In the genomic region with DNA sequence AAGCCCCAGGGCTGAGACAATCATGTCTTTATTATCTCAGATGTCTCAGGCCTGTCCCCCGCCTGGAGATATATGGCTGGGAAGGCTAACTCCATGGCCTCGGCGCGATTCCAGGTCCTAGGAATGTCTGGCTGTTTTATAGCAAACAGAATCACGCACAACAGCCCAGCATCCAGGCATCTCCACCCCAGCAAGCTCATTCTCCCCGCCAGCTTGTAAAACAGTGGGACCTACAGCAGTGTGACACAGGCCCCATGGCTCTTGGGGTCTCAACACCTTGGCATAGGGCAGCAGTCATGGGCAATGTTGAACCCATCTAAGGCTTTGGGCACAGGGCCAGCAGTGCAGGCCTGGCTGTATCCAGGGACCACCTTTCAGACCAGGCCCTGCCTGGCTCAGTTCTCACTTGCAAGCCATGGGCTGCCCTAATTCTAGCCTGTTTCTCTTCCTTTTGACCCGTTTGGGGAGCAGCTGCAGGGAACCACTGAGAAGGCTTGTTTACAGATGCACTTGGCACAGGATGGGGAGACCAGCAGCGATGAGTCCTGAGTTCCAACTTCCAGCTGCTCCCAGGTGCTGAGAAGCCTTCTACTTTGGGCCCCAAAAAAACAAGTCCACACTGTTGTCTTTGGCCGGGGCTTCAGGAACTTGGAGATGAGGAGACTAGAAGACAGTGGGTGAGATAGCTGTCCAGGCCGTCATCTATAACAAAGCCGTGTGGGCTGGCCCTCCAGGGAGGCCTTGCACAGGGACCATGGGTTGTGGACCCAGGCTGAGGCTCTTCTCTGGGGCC, we compare ENCODE assay signal across 10 cellular contexts. TPM values are rescaled to one million over a fixed set of nuclear protein-coding genes. Genes with fewer than 3 reads are reported as not detected.
DNase-seq lines count a peak whose midpoint lies in the region; ATAC-seq and TF ChIP-seq lines count a peak whose summit lies in the region.
"Had no signal": no experiment of that assay in that cellular context is flagged by ENCODE, and none has a peak within 500 bp of the region (broad histone marks: within the 10 kb centered on the region; RNA-seq: fewer than 3 reads in every experiment).

No MANE protein-coding gene starts in this region.

- dilution Hi-C loops in mammary epithelial cell (cut with HindIII; ENCODE audit: low sequenced_read_pairs), result loop anchor here (5.0 kb wide), 1 partner anchor 309 kb away; no protein-coding TSS in a partner anchor

- no peaks in the 10 kb centered on the region for H3K27me3 Mint-ChIP-seq in MCF 10A (ENCODE audit: insufficient read depth, unreplicated experiment)
- H3K27me3 Mint-ChIP-seq in activated naive CD8-positive, alpha-beta T cell treated with anti-CD3 and anti-CD28 coated beads for 36 hours, result no peaks in the 10 kb centered on the region

- H3K4me3 ChIP-seq in mammary epithelial cell (replicated peaks in 1 of 3; ENCODE audit: insufficient read depth in 1 of 3, low read depth in 2 of 3, low read length in 3 of 3), result no peak overlapping the region
- H3K4me3 ChIP-seq in testis, result no peak overlapping the region
- H3K4me3 ChIP-seq: cardiac muscle cell, Peyer's patch had no signal

- no peak for TF ChIP-seq POLR2A in testis (IDR thresholded peaks at IDR 0.05)

- H3K4me2 ChIP-seq in mammary epithelial cell (ENCODE audit: insufficient read depth, low read depth, low read length), result no peak overlapping the region

- H4K20me1 ChIP-seq in mammary epithelial cell (ENCODE audit: insufficient read depth, low read length), result no peaks in the 10 kb centered on the region

- H3K79me2 ChIP-seq in mammary epithelial cell (ENCODE audit: insufficient read depth, low read length), result peaks cover 90% of the 10 kb centered on the region

- 36% methylated on average over 10 of the region's 11 CpGs for WGBS in mammary epithelial cell (ENCODE audit: low coverage, missing lambda C conversion rate)
- WGBS in testis, 2 donors, result 35 to 38% methylated on average over 9 to 11 of the region's 11 CpGs

- TF ChIP-seq CTCF in MCF 10A (IDR thresholded peaks at IDR 0.05; ENCODE audit: unreplicated experiment) (no peak), mammary epithelial cell (conservative IDR thresholded peaks at IDR 0.05 in 1 of 2, IDR thresholded peaks at IDR 0.05 in 1 of 2; ENCODE audit: extremely low read depth in 1 of 2, insufficient read depth in 1 of 2, low read depth in 1 of 2, low read length in 2 of 2) (no peak), testis (IDR thresholded peaks at IDR 0.05) (no peak)

- in situ Hi-C loops in mammary epithelial cell (cut with MboI; ENCODE audit: low sequenced_read_pairs in 2 of 2), result loop anchor here in 1 of 2 donors (5.0 kb wide), 1 partner anchor 309 kb away; no protein-coding TSS in a partner anchor

- intact Hi-C loops in MCF 10A (cut with micrococcal nuclease) (no loop called here), mammary epithelial cell (cut with micrococcal nuclease) (no loop called here), left colon (cut with DNase I, micrococcal nuclease) (no loop called here), testis (cut with DNase I; ENCODE audit: low total_unique reads) (no loop called here)

- peaks cover 11% of the 10 kb centered on the region for H3K36me3 ChIP-seq in mammary epithelial cell (ENCODE audit: insufficient read depth, low read length)
- no peaks in the 10 kb centered on the region for H3K36me3 ChIP-seq in testis (ENCODE audit: low read depth, missing control alignments)
- H3K36me3 ChIP-seq: cardiac muscle cell had no signal

- POLR2A ChIA-PET in MCF 10A (lab: Yijun Ruan, JAX), result interaction anchor here (1.1 kb wide), 1 partner anchor 12 kb away, joined by 4 read pairs; no protein-coding TSS in a partner anchor

- no peak overlapping the region for H2AFZ ChIP-seq in mammary epithelial cell (ENCODE audit: low read depth, low read length)

- ATAC-seq in left colon (no peak), GM18868 (IDR thresholded peaks at IDR 0.05; ENCODE audit: unreplicated experiment) (no peak)

- H3K4me1 Mint-ChIP-seq in MCF 10A (ENCODE audit: insufficient read depth, unreplicated experiment), result no peaks in the 10 kb centered on the region
- H3K4me1 Mint-ChIP-seq in activated naive CD8-positive, alpha-beta T cell treated with anti-CD3 and anti-CD28 coated beads for 36 hours, result peaks cover 37% of the 10 kb centered on the region

- H3K27ac ChIP-seq in mammary epithelial cell (ENCODE audit: insufficient read depth, low read depth, low read length), result no peak overlapping the region
- no peak overlapping the region for H3K27ac ChIP-seq in testis
- H3K27ac ChIP-seq: cardiac muscle cell had no signal

- peaks cover 44% of the 10 kb centered on the region for H3K36me3 Mint-ChIP-seq in MCF 10A (ENCODE audit: insufficient read depth, unreplicated experiment)
- peaks cover 37% of the 10 kb centered on the region for H3K36me3 Mint-ChIP-seq in activated naive CD8-positive, alpha-beta T cell treated with anti-CD3 and anti-CD28 coated beads for 36 hours

- no peak for DNase-seq in MCF 10A (ENCODE audit: unreplicated experiment)
- DNase-seq in mammary epithelial cell, result no peak
- DNase-seq in activated naive CD8-positive, alpha-beta T cell treated with anti-CD3 and anti-CD28 coated beads for 36 hours, result no peak
- DNase-seq in left colon, result peak; percentile 39 to 48
- DNase-seq in testis, result peak; percentile 87
- DNase-seq in LoVo (ENCODE audit: low spot score), result no peak
- no peak for DNase-seq in islet precursor cell

- BruUV-seq in MCF 10A (replicated peaks; lab: Mats Ljungman, UMichigan), result no TSS peak
- BruUV-seq in mammary epithelial cell (replicated peaks; lab: Mats Ljungman, UMichigan), result no TSS peak

- H3K27ac Mint-ChIP-seq in MCF 10A (ENCODE audit: low read depth, unreplicated experiment), result peak overlapping the region; percentile 61
- H3K27ac Mint-ChIP-seq in activated naive CD8-positive, alpha-beta T cell treated with anti-CD3 and anti-CD28 coated beads for 36 hours, result peak overlapping the region; percentile 65

- H3K4me3 Mint-ChIP-seq in MCF 10A (ENCODE audit: unreplicated experiment), result no peak overlapping the region
- no peak overlapping the region for H3K4me3 Mint-ChIP-seq in activated naive CD8-positive, alpha-beta T cell treated with anti-CD3 and anti-CD28 coated beads for 36 hours

- H3K27me3 ChIP-seq in mammary epithelial cell (ENCODE audit: insufficient read depth, low read length) (no peaks in the 10 kb centered on the region), testis (no peaks in the 10 kb centered on the region)
- H3K27me3 ChIP-seq: cardiac muscle cell, Peyer's patch had no signal

- no peaks in the 10 kb centered on the region for H3K9me3 Mint-ChIP-seq in MCF 10A (ENCODE audit: unreplicated experiment)
- H3K9me3 Mint-ChIP-seq in activated naive CD8-positive, alpha-beta T cell treated with anti-CD3 and anti-CD28 coated beads for 36 hours, result peaks cover 11% of the 10 kb centered on the region

- H3K9me3 ChIP-seq in mammary epithelial cell (replicated peaks; ENCODE audit: insufficient read depth, low read length) (no peaks in the 10 kb centered on the region), testis (no peaks in the 10 kb centered on the region)
- H3K9me3 ChIP-seq: Peyer's patch had no signal

- CTCF ChIA-PET in MCF 10A (lab: Yijun Ruan, JAX), result interaction anchor here (1.1 to 1.6 kb wide), 2 partner anchors 10 to 308 kb away, joined by 3 to 4 read pairs; no protein-coding TSS in a partner anchor
- CTCF ChIA-PET in mammary epithelial cell (lab: Charles Lee; ENCODE audit: low non-redundant PET), result no interaction called here

- H3K4me1 ChIP-seq in mammary epithelial cell (ENCODE audit: insufficient read depth, low read length) (peaks cover 17% of the 10 kb centered on the region), testis (peaks cover 37% of the 10 kb centered on the region)

- no peak overlapping the region for H3K9ac ChIP-seq in mammary epithelial cell (ENCODE audit: insufficient read depth, low read length)

RNA-seq across cellular contexts. Expression of a gene that starts 34.4 kb away (rescaled TPM):
- total RNA-seq in MCF 10A (2022) (not detected in 2 replicates), mammary epithelial cell (under 1 TPM; 0.26 to 0.33 TPM), left colon (1 to 10 TPM; 2.5 to 3.1 TPM), testis (under 1 TPM; 0.55 to 0.74 TPM)
- polyA plus RNA-seq in mammary epithelial cell (0.11 TPM), testis (ENCODE audit: insufficient read depth, low read depth, low replicate concordance) (3.2 TPM)
- polyA minus RNA-seq in mammary epithelial cell, result not detected
- not detected for total RNA-seq in activated naive CD8-positive, alpha-beta T cell treated with anti-CD3 and anti-CD28 coated beads for 36 hours
- total RNA-seq: cardiac muscle cell had no signal
- polyA plus RNA-seq: cardiac muscle cell had no signal

RNA-seq across cellular contexts. Expression of a gene that starts 56.0 kb away (rescaled TPM):
- 133 and 141 TPM in 2 replicates for total RNA-seq in MCF 10A (2022)
- total RNA-seq in mammary epithelial cell, result 100 to 1,000 TPM; 234 to 414 TPM
- polyA plus RNA-seq in mammary epithelial cell, result 232 TPM
- 408 TPM for polyA minus RNA-seq in mammary epithelial cell
- 100 to 1,000 TPM; 301 to 302 TPM for total RNA-seq in activated naive CD8-positive, alpha-beta T cell treated with anti-CD3 and anti-CD28 coated beads for 36 hours
- total RNA-seq in left colon, result 100 to 1,000 TPM; 269 to 323 TPM
- 100 to 1,000 TPM; 139 to 147 TPM for total RNA-seq in testis
- polyA plus RNA-seq in testis (ENCODE audit: insufficient read depth, low read depth, low replicate concordance), result 152 TPM

Comparison
In these comparisons a context has a peak if more than half of its experiments do, and no peak if none do; other contexts are left out.
1. DNase-seq: peak in left colon (2 of 2) and testis (single experiment); none in MCF 10A (single experiment), mammary epithelial cell (single experiment), activated naive CD8-positive, alpha-beta T cell treated with anti-CD3 and anti-CD28 coated beads for 36 hours (single experiment), LoVo (single experiment) and islet precursor cell (single experiment).